Comparison of ENCODE assay signal across 8 cellular contexts in genomic region chr3:195458188-195458800, GRCh38. TPM values are rescaled to one million over a fixed set of nuclear protein-coding genes. Genes with fewer than 3 reads are reported as not detected.
DNase-seq lines count a peak whose midpoint lies in the region; ATAC-seq and TF ChIP-seq lines count a peak whose summit lies in the region.

No MANE protein-coding gene starts in this region.

- no peaks in the 10 kb centered on the region for H3F3A ChIP-seq in Loucy (ENCODE audit: low read depth)

- no peaks in the 10 kb centered on the region for H3K9me2 ChIP-seq in Loucy (replicated peaks; ENCODE audit: low read depth, low read length)

- no peaks in the 10 kb centered on the region for H3K36me3 ChIP-seq in Loucy (ENCODE audit: insufficient read depth, low read length)

- H3K9me3 ChIP-seq in Loucy (ENCODE audit: insufficient read depth, low read depth, low read length) = no peaks in the 10 kb centered on the region

- H4K20me1 ChIP-seq in Loucy (ENCODE audit: insufficient read depth, low read length, poor library complexity, severe bottlenecking) = no peaks in the 10 kb centered on the region

- H3K36me3 Mint-ChIP-seq in activated naive CD4-positive, alpha-beta T cell treated with anti-CD3 and anti-CD28 coated beads for 36 hours (ENCODE audit: low read depth) = no peaks in the 10 kb centered on the region
- H3K36me3 Mint-ChIP-seq in central memory CD8-positive, alpha-beta T cell (ENCODE audit: insufficient read depth) = no peaks in the 10 kb centered on the region
- H3K36me3 Mint-ChIP-seq in type B pancreatic cell = no peaks in the 10 kb centered on the region

- no peak for TF ChIP-seq CTCF in Loucy (conservative IDR thresholded peaks at IDR 0.05; ENCODE audit: low read length)
- TF ChIP-seq CTCF in type B pancreatic cell (conservative IDR thresholded peaks at IDR 0.05) = no peak

- H3K4me1 ChIP-seq in Loucy (ENCODE audit: insufficient read depth, low read length, poor library complexity, severe bottlenecking) = peaks cover 7% of the 10 kb centered on the region

- peaks cover 1% of the 10 kb centered on the region for H3K9me3 Mint-ChIP-seq in activated naive CD4-positive, alpha-beta T cell treated with anti-CD3 and anti-CD28 coated beads for 36 hours
- H3K9me3 Mint-ChIP-seq in central memory CD8-positive, alpha-beta T cell = no peaks in the 10 kb centered on the region
- H3K9me3 Mint-ChIP-seq in type B pancreatic cell = no peaks in the 10 kb centered on the region

- H3K27me3 ChIP-seq in Loucy (ENCODE audit: insufficient read depth, low read length, poor library complexity, severe bottlenecking) = no peaks in the 10 kb centered on the region

- H3K4me1 Mint-ChIP-seq in activated naive CD4-positive, alpha-beta T cell treated with anti-CD3 and anti-CD28 coated beads for 36 hours (ENCODE audit: low read depth) = peaks cover 20% of the 10 kb centered on the region
- peaks cover 11% of the 10 kb centered on the region for H3K4me1 Mint-ChIP-seq in central memory CD8-positive, alpha-beta T cell
- peaks cover 5% of the 10 kb centered on the region for H3K4me1 Mint-ChIP-seq in type B pancreatic cell (ENCODE audit: unreplicated experiment)

- intact Hi-C loops in activated naive CD4-positive, alpha-beta T cell treated with anti-CD3 and anti-CD28 coated beads for 36 hours (cut with micrococcal nuclease) = loop anchor here (1.0 to 5.0 kb wide), 2 partner anchors 15 to 51 kb away; partner anchors contain the start of gene ACAP2

- peak overlapping the region; percentile 6 for H3K4me3 ChIP-seq in Loucy (ENCODE audit: low read length, poor library complexity, severe bottlenecking)

- CTCF ChIA-PET in activated naive CD4-positive, alpha-beta T cell treated with anti-CD3 and anti-CD28 coated beads for 36 hours (lab: Charles Lee) = no interaction called here

- no peak overlapping the region for H3K27ac Mint-ChIP-seq in activated naive CD4-positive, alpha-beta T cell treated with anti-CD3 and anti-CD28 coated beads for 36 hours
- H3K27ac Mint-ChIP-seq in central memory CD8-positive, alpha-beta T cell (ENCODE audit: low read depth) = peak overlapping the region; percentile 80
- H3K27ac Mint-ChIP-seq in type B pancreatic cell = peak overlapping the region; percentile 37

- peak overlapping the region; percentile 89 for H2AFZ ChIP-seq in Loucy (ENCODE audit: low read length)

- peak overlapping the region; percentile 35 for H3K4me2 ChIP-seq in Loucy (ENCODE audit: low read depth, low read length, poor library complexity, severe bottlenecking)

- H3K4me3 Mint-ChIP-seq in activated naive CD4-positive, alpha-beta T cell treated with anti-CD3 and anti-CD28 coated beads for 36 hours = peak overlapping the region; percentile 22
- no peak overlapping the region for H3K4me3 Mint-ChIP-seq in central memory CD8-positive, alpha-beta T cell
- no peak overlapping the region for H3K4me3 Mint-ChIP-seq in type B pancreatic cell

- in situ Hi-C loops in ACHN (cut with HindIII; ENCODE audit: low pct_ligation_motif_present, low pct_unique_long_range_greater_than_20kb, low sequenced_read_pairs) = no loop called here

- H3K79me2 ChIP-seq in Loucy (ENCODE audit: insufficient read depth, low read length) = no peaks in the 10 kb centered on the region

- DNase-seq in activated naive CD4-positive, alpha-beta T cell treated with anti-CD3 and anti-CD28 coated beads for 36 hours = no peak
- no peak for DNase-seq in activated naive CD4-positive, alpha-beta T cell treated with anti-CD3 and anti-CD28 coated beads, Interleukin-2, amount 50 U/mL, for 16 hours
- DNase-seq in central memory CD8-positive, alpha-beta T cell (ENCODE audit: low spot score in 2 of 2) = no peak
- DNase-seq in type B pancreatic cell (ENCODE audit: extremely low spot score, unreplicated experiment) = no peak
- DNase-seq in NCI-H187 (lab: John Stamatoyannopoulos, UW) = no peak
- no peak for DNase-seq in NCI-H2196 (lab: John Stamatoyannopoulos, UW; ENCODE audit: unreplicated experiment)
- DNase-seq in ACHN = no peak

- H3K27me3 Mint-ChIP-seq in activated naive CD4-positive, alpha-beta T cell treated with anti-CD3 and anti-CD28 coated beads for 36 hours (ENCODE audit: low read depth) = no peaks in the 10 kb centered on the region
- H3K27me3 Mint-ChIP-seq in central memory CD8-positive, alpha-beta T cell = no peaks in the 10 kb centered on the region
- H3K27me3 Mint-ChIP-seq in type B pancreatic cell = no peaks in the 10 kb centered on the region

- peak; percentile 95 for ATAC-seq in central memory CD8-positive, alpha-beta T cell (replicated peaks; ENCODE audit: extremely low read depth, poor library complexity, severe bottlenecking)

- H3K9ac ChIP-seq in Loucy (ENCODE audit: low read depth, low read length, poor library complexity, severe bottlenecking) = no peak overlapping the region

RNA-seq across cellular contexts. Expression of gene ACAP2, which starts 15.5 kb away (rescaled TPM):
- total RNA-seq in activated naive CD4-positive, alpha-beta T cell treated with anti-CD3 and anti-CD28 coated beads for 36 hours = 10 to 100 TPM; 37.9 to 42.1 TPM
- 36.6 and 36.9 TPM in 2 replicates for total RNA-seq in type B pancreatic cell (ENCODE audit: low replicate concordance)
